ENCODE assay signal across 9 cellular contexts in genomic region chr5:132065351-132065937, GRCh38. TPM values are rescaled to one million over a fixed set of nuclear protein-coding genes. Genes with fewer than 3 reads are reported as not detected.
DNase-seq lines count a peak whose midpoint lies in the region; ATAC-seq and TF ChIP-seq lines count a peak whose summit lies in the region.
"Had no signal": no experiment of that assay in that cellular context is flagged by ENCODE, and none has a peak within 500 bp of the region (broad histone marks: within the 10 kb centered on the region; RNA-seq: fewer than 3 reads in every experiment).

No MANE protein-coding gene starts in this region.

- no peak overlapping the region for H3K4me2 ChIP-seq in OCI-LY1 (ENCODE audit: low read length)

- no peaks in the 10 kb centered on the region for H3K9me2 ChIP-seq in OCI-LY1 (ENCODE audit: low read depth, low read length)

- H3K79me2 ChIP-seq in OCI-LY1 (ENCODE audit: insufficient read depth, low read length), result no peaks in the 10 kb centered on the region

- no peak overlapping the region for H2AFZ ChIP-seq in OCI-LY1 (ENCODE audit: low read length)

- peak; percentile 45; the same call in 1 of the 2 replicates for TF ChIP-seq CTCF in OCI-LY1 (IDR thresholded peaks at IDR 0.05; ENCODE audit: low read length)
- peak in 3 of 4 experiments; percentile 17 to 34 (median 25) for TF ChIP-seq CTCF in gastroesophageal sphincter (IDR thresholded peaks at IDR 0.05)

- H3K9me3 ChIP-seq in OCI-LY1 (ENCODE audit: low read length) (no peaks in the 10 kb centered on the region), gastroesophageal sphincter (no peaks in the 10 kb centered on the region)

- H4K20me1 ChIP-seq in OCI-LY1 (ENCODE audit: insufficient read depth, low read length), result no peaks in the 10 kb centered on the region

- 52 to 60% methylated on average over 1 to 4 of the region's 4 CpGs for WGBS in gastroesophageal sphincter (ENCODE audit: low coverage in 1 of 2), 2 donors

- no peak overlapping the region for H3K9ac ChIP-seq in OCI-LY1 (ENCODE audit: low read length)

- H3K36me3 ChIP-seq in OCI-LY1 (ENCODE audit: insufficient read depth, low read length), result no peaks in the 10 kb centered on the region
- H3K36me3 ChIP-seq in gastroesophageal sphincter, result no peaks in the 10 kb centered on the region

- H3K4me1 ChIP-seq in OCI-LY1 (ENCODE audit: insufficient read depth, low read length, severe bottlenecking) (no peaks in the 10 kb centered on the region), gastroesophageal sphincter (no peaks in the 10 kb centered on the region)

- H3K27ac ChIP-seq in OCI-LY1 (ENCODE audit: low read depth, low read length, poor library complexity, severe bottlenecking) (no peak overlapping the region), gastroesophageal sphincter (no peak overlapping the region)
- H3K27ac ChIP-seq: 22Rv1 had no signal

- H3K27me3 ChIP-seq in OCI-LY1 (ENCODE audit: insufficient read depth, low read length), result no peaks in the 10 kb centered on the region
- no peaks in the 10 kb centered on the region for H3K27me3 ChIP-seq in gastroesophageal sphincter

- H3K4me3 ChIP-seq in OCI-LY1 (ENCODE audit: low read depth, low read length, poor library complexity, severe bottlenecking), result no peak overlapping the region
- H3K4me3 ChIP-seq in gastroesophageal sphincter, result no peak overlapping the region

- TF ChIP-seq POLR2A in gastroesophageal sphincter (IDR thresholded peaks at IDR 0.05), result no peak

- no peak for TF ChIP-seq EP300 in gastroesophageal sphincter (IDR thresholded peaks at IDR 0.05)

- no peaks in the 10 kb centered on the region for H3F3A ChIP-seq in OCI-LY1 (ENCODE audit: insufficient read depth, low read length)

- DNase-seq in DMS79 treated with DMSO at 0.1 percent for 48 hours (lab: John Stamatoyannopoulos, UW), result peak; percentile 2
- DNase-seq in DMS79 (lab: John Stamatoyannopoulos, UW), result no peak
- peak; percentile 24 for DNase-seq in activated T-helper 1 cell treated with Interleukin-2 at 50 U/mL for 16 hours (ENCODE audit: low read depth)
- peak; percentile 52 for DNase-seq in renal cortical epithelial cell (ENCODE audit: low read depth)
- no peak for DNase-seq in midbrain (lab: John Stamatoyannopoulos, UW)

- peak; percentile 47 for ATAC-seq in HG03354 (IDR thresholded peaks at IDR 0.05; ENCODE audit: poor library complexity, severe bottlenecking, unreplicated experiment)
- no peak for ATAC-seq in gastroesophageal sphincter

RNA-seq across cellular contexts. Expression of gene IL3, which starts 5.0 kb away (rescaled TPM):
- total RNA-seq in gastroesophageal sphincter (not detected), renal cortical epithelial cell (not detected in 2 replicates)

RNA-seq across cellular contexts. Expression of gene CSF2, which starts 8.1 kb away (rescaled TPM):
- 1 to 10 TPM in 1 of 4 donors, not detected in 3; 1.1 TPM for total RNA-seq in gastroesophageal sphincter
- 0.60 and 217 TPM in 2 replicates for total RNA-seq in renal cortical epithelial cell

RNA-seq across cellular contexts. Expression of gene ACSL6, which starts 54.0 kb away (rescaled TPM):
- total RNA-seq in gastroesophageal sphincter (1 to 10 TPM; 1.3 to 3.6 (median 2.6) TPM), renal cortical epithelial cell (0.05 TPM in 1 of 2 replicates, not detected in the other)

Comparison
In these comparisons a context has a peak if more than half of its experiments do, and no peak if none do; other contexts are left out.
1. DNase-seq: peak in DMS79 treated with DMSO at 0.1 percent for 48 hours (single experiment), activated T-helper 1 cell treated with Interleukin-2 at 50 U/mL for 16 hours (single experiment) and renal cortical epithelial cell (single experiment); none in DMS79 (single experiment) and midbrain (single experiment).